In the genomic region with DNA sequence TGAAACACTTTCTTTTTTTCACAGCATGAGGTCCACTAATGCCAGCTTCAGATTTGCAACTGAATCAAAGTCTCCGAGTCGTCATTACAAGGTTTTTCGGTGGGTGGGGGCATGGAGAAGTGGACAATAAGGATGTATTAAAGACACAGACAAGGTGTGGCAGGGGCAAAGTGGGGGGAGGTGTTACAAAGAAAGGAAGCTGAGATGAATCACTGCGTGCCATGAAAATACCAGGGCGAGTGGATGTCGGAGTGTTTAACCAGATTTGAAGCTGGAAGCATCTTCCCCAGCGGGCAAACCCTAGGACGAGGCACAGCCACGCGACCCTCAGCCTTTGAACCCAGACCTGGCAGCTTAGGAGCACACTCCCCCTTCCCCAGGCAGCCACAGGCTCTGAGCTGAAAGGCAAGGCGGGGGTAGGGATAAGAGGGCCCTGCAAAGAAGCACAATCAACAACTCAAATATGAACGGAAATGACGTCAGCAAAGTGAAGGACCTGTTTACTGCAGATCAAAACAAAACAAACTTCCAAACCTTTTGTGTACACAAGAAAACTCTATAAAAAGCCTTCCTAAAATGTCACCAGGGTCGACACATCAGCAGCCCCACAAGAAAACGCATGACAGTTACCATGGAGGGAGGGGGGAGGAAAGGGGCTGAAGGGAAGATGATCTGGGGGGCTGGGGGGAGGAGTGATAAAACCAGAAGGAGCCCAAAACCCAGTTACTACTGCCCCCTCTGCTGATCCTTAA, we compare ENCODE assay signal across 10 cellular contexts. TPM values are rescaled to one million over a fixed set of nuclear protein-coding genes. Genes with fewer than 3 reads are reported as not detected.
DNase-seq lines count a peak whose midpoint lies in the region; ATAC-seq and TF ChIP-seq lines count a peak whose summit lies in the region.
"Had no signal": no experiment of that assay in that cellular context is flagged by ENCODE, and none has a peak within 500 bp of the region (broad histone marks: within the 10 kb centered on the region; RNA-seq: fewer than 3 reads in every experiment).

No MANE protein-coding gene starts in this region.

- H3K36me3 ChIP-seq in HEK293 (ENCODE audit: control insufficient read depth in 2 of 2, insufficient read depth in 1 of 2, low read length in 2 of 2) (no peaks in the 10 kb centered on the region), gastroesophageal sphincter (no peaks in the 10 kb centered on the region), skeletal muscle tissue (ENCODE audit: control insufficient read depth in 3 of 3, insufficient read depth in 3 of 3, low read length in 3 of 3) (no peaks in the 10 kb centered on the region)

- no peak for TF ChIP-seq POLR2A in gastroesophageal sphincter (IDR thresholded peaks at IDR 0.05)

- peaks cover 9 to 22% of the 10 kb centered on the region in 2 donors for H3K4me1 Mint-ChIP-seq in stimulated activated naive B cell treated with anti-CD40 and anti-IgM and Interleukin-4, amounts not matched to agents 10 μg/mL and 1 μg/mL and 100 μg/mL, for 72 hours

- no peaks in the 10 kb centered on the region for H3K27me3 ChIP-seq in gastroesophageal sphincter
- H3K27me3 ChIP-seq in skeletal muscle tissue (ENCODE audit: control insufficient read depth in 3 of 3, insufficient read depth in 3 of 3, low read length in 3 of 3): no peaks in the 10 kb centered on the region

- no peak overlapping the region for H3K27ac Mint-ChIP-seq in stimulated activated naive B cell treated with anti-CD40 and anti-IgM and Interleukin-4, amounts not matched to agents 10 μg/mL and 1 μg/mL and 100 μg/mL, for 72 hours

- H3K4me1 ChIP-seq in HEK293 (ENCODE audit: control insufficient read depth, insufficient read depth, low read length): peaks cover 55% of the 10 kb centered on the region
- peaks cover 0 to 88% (median 34%) of the 10 kb centered on the region in 3 donors for H3K4me1 ChIP-seq in gastroesophageal sphincter
- H3K4me1 ChIP-seq in skeletal muscle tissue (ENCODE audit: control insufficient read depth in 3 of 3, insufficient read depth in 3 of 3, low read length in 3 of 3): peaks cover 42 to 57% (median 52%) of the 10 kb centered on the region in 3 donors

- TF ChIP-seq CTCF in HEK293 (tag by site-specific recombination; IDR thresholded peaks at IDR 0.05) (no peak), gastroesophageal sphincter (IDR thresholded peaks at IDR 0.05) (no peak)

- H3K4me3 Mint-ChIP-seq in stimulated activated naive B cell treated with anti-CD40 and anti-IgM and Interleukin-4, amounts not matched to agents 10 μg/mL and 1 μg/mL and 100 μg/mL, for 72 hours: no peak overlapping the region

- peaks cover 0 to 2% of the 10 kb centered on the region in 2 donors for H3K36me3 Mint-ChIP-seq in stimulated activated naive B cell treated with anti-CD40 and anti-IgM and Interleukin-4, amounts not matched to agents 10 μg/mL and 1 μg/mL and 100 μg/mL, for 72 hours

- H3K9me3 ChIP-seq in HEK293 (ENCODE audit: control insufficient read depth, insufficient read depth, low read depth, low read length) (no peaks in the 10 kb centered on the region), gastroesophageal sphincter (no peaks in the 10 kb centered on the region), skeletal muscle tissue (ENCODE audit: control insufficient read depth in 3 of 3, low read length in 3 of 3) (no peaks in the 10 kb centered on the region)

- TF ChIP-seq EP300 in gastroesophageal sphincter (IDR thresholded peaks at IDR 0.05): no peak

- no peak for ATAC-seq in gastroesophageal sphincter
- no peak for ATAC-seq in stimulated activated naive CD8-positive, alpha-beta T cell treated with anti-CD3 and anti-CD28 coated beads, Interleukin-15, Interleukin-2, amounts not matched to agents 100 U/mL and 50 U/mL, for 24 hours
- ATAC-seq in stimulated activated naive B cell treated with anti-CD40 and anti-IgM and Interleukin-4, amounts not matched to agents 10 μg/mL and 1 μg/mL and 100 μg/mL, for 72 hours (replicated peaks): no peak

- peak; percentile 54 for DNase-seq in RPMI7951 (ENCODE audit: low read depth)
- DNase-seq in iPS-NIHi11 (ENCODE audit: low spot score): no peak
- no peak for DNase-seq in activated CD4-positive, alpha-beta T cell treated with anti-CD3 and anti-CD28 coated beads for 4 hours
- no peak for DNase-seq in stimulated activated naive CD8-positive, alpha-beta T cell treated with anti-CD3 and anti-CD28 coated beads, Interleukin-15, Interleukin-2, amounts not matched to agents 100 U/mL and 50 U/mL, for 24 hours
- no peak for DNase-seq in stimulated activated naive B cell treated with anti-CD40 and anti-IgM and Interleukin-4, amounts not matched to agents 10 μg/mL and 1 μg/mL and 100 μg/mL, for 72 hours
- DNase-seq: NCI-H2171; stimulated activated CD4-positive, alpha-beta T cell treated with anti-CD3 and anti-CD28 coated beads, Interleukin-2, amount 100 ng/mL, for 24 hours had no signal

- peaks cover 18 to 19% of the 10 kb centered on the region in 2 donors for H3K27me3 Mint-ChIP-seq in stimulated activated naive B cell treated with anti-CD40 and anti-IgM and Interleukin-4, amounts not matched to agents 10 μg/mL and 1 μg/mL and 100 μg/mL, for 72 hours

- CTCF ChIA-PET in HEK293 (lab: Yijun Ruan, JAX): interaction anchor here (0.5 to 0.8 kb wide), 3 partner anchors 16 to 221 kb away, joined by 3 to 5 read pairs (median 4); no protein-coding TSS in a partner anchor

- POLR2A ChIA-PET in HEK293 (lab: Yijun Ruan, JAX): interaction anchor here (0.7 to 3.4 kb wide), 3 partner anchors 17 to 197 kb away, joined by 3 to 12 read pairs (median 3); no protein-coding TSS in a partner anchor

- WGBS in gastroesophageal sphincter (ENCODE audit: low coverage in 1 of 2), 2 donors: 48 to 55% methylated on average over 11 to 14 of the region's 15 CpGs

- H3K4me3 ChIP-seq in HEK293 (ENCODE audit: low read depth, low read length) (peak overlapping the region; percentile 30), gastroesophageal sphincter (no peak overlapping the region), skeletal muscle tissue (ENCODE audit: low read length in 3 of 3) (peak overlapping the region; percentile 62 to 66 (median 63))

- no peaks in the 10 kb centered on the region for H3K9me3 Mint-ChIP-seq in stimulated activated naive B cell treated with anti-CD40 and anti-IgM and Interleukin-4, amounts not matched to agents 10 μg/mL and 1 μg/mL and 100 μg/mL, for 72 hours

- H3K9ac ChIP-seq in skeletal muscle tissue (ENCODE audit: low read depth in 1 of 3, low read length in 3 of 3): peak overlapping the region; percentile 79 to 90 (median 86)

- H3K27ac ChIP-seq in HEK293 (ENCODE audit: extremely low read depth, low read depth, low read length) (peak overlapping the region; percentile 49; the same call in 1 of the 2 replicates), gastroesophageal sphincter (peak overlapping the region; percentile 84 to 97 (median 92)), skeletal muscle tissue (ENCODE audit: low read depth, low read length) (peak overlapping the region; percentile 98)

TF ChIP-seq in HEK293, 187 proteins besides CTCF, POLR2A, EP300 and RAD21 (continues in another document):
- TF ChIP-seq ZXDB (tag by site-specific recombination; IDR thresholded peaks at IDR 0.05) (peak; percentile 74), ZNF624 (tag by site-specific recombination; IDR thresholded peaks at IDR 0.05) (no peak), ZEB2 (tag by site-specific recombination; IDR thresholded peaks at IDR 0.05) (no peak), SCRT1 (tag by site-specific recombination; IDR thresholded peaks at IDR 0.05; ENCODE audit: borderline replicate concordance) (no peak), ZBTB20 (tag by site-specific recombination; IDR thresholded peaks at IDR 0.05) (peak; percentile 43; the same call in 1 of the 2 replicates), ZNF132 (tag by site-specific recombination; IDR thresholded peaks at IDR 0.05; ENCODE audit: borderline replicate concordance) (no peak), ZNF23 (tag by site-specific recombination; IDR thresholded peaks at IDR 0.05; ENCODE audit: borderline replicate concordance) (no peak)
- TF ChIP-seq, protein P1, sequence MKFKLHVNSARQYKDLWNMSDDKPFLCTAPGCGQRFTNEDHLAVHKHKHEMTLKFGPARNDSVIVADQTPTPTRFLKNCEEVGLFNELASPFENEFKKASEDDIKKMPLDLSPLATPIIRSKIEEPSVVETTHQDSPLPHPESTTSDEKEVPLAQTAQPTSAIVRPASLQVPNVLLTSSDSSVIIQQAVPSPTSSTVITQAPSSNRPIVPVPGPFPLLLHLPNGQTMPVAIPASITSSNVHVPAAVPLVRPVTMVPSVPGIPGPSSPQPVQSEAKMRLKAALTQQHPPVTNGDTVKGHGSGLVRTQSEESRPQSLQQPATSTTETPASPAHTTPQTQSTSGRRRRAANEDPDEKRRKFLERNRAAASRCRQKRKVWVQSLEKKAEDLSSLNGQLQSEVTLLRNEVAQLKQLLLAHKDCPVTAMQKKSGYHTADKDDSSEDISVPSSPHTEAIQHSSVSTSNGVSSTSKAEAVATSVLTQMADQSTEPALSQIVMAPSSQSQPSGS (tag by site-specific recombination; IDR thresholded peaks at IDR 0.05; ENCODE audit: low read depth): peak; percentile 98
- TF ChIP-seq, protein P2, sequence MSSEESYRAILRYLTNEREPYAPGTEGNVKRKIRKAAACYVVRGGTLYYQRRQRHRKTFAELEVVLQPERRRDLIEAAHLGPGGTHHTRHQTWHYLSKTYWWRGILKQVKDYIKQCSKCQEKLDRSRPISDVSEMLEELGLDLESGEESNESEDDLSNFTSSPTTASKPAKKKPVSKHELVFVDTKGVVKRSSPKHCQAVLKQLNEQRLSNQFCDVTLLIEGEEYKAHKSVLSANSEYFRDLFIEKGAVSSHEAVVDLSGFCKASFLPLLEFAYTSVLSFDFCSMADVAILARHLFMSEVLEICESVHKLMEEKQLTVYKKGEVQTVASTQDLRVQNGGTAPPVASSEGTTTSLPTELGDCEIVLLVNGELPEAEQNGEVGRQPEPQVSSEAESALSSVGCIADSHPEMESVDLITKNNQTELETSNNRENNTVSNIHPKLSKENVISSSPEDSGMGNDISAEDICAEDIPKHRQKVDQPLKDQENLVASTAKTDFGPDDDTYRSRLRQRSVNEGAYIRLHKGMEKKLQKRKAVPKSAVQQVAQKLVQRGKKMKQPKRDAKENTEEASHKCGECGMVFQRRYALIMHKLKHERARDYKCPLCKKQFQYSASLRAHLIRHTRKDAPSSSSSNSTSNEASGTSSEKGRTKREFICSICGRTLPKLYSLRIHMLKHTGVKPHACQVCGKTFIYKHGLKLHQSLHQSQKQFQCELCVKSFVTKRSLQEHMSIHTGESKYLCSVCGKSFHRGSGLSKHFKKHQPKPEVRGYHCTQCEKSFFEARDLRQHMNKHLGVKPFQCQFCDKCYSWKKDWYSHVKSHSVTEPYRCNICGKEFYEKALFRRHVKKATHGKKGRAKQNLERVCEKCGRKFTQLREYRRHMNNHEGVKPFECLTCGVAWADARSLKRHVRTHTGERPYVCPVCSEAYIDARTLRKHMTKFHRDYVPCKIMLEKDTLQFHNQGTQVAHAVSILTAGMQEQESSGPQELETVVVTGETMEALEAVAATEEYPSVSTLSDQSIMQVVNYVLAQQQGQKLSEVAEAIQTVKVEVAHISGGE (tag by site-specific recombination; conservative IDR thresholded peaks at IDR 0.05; ENCODE audit: low read depth): peak; percentile 39

RNA-seq across cellular contexts. Expression of a gene that starts 5.6 kb away (rescaled TPM):
- total RNA-seq in RPMI7951 (2014; rRNA removed; shearing (Covaris generic)): 2.0 and 2.2 TPM in 2 replicates
- total RNA-seq in gastroesophageal sphincter (10 to 100 TPM; 24.0 to 47.1 (median 29.5) TPM), skeletal muscle tissue (8.9 TPM)

Comparison
In these comparisons a context has a peak if more than half of its experiments do, and no peak if none do; other contexts are left out.
1. H3K4me3 ChIP-seq: peak in HEK293 (single experiment) and skeletal muscle tissue (3 of 3); none in gastroesophageal sphincter (0 of 2).
2. Peak in every context shown above with its lines, with median percentiles within 50 percentile points of each other: H3K27ac ChIP-seq.